In genomic region chr1:115198938-115199337, GRCh38 we compare ENCODE assay signal across 14 cellular contexts.
A peak's percentile ranks its signal among the peaks of the same experiment; 100 is the strongest.
DNase-seq lines count a peak whose midpoint lies in the region; ATAC-seq and TF ChIP-seq lines count a peak whose summit lies in the region.
"Had no signal": no experiment of that assay in that cellular context is flagged by ENCODE, and none has a peak within 500 bp of the region (broad histone marks: within the 10 kb centered on the region; RNA-seq: fewer than 3 reads in every experiment).

No MANE protein-coding gene starts in this region.

- 25% methylated on average over 4 of the region's 4 CpGs for WGBS in right cardiac atrium

- no peak for TF ChIP-seq CTCF in AG10803 (conservative IDR thresholded peaks at IDR 0.05; ENCODE audit: low read length)
- TF ChIP-seq CTCF in LNCaP clone FGC (IDR thresholded peaks at IDR 0.05; ENCODE audit: control insufficient read depth, extremely low read depth, insufficient read depth), result no peak
- TF ChIP-seq CTCF in astrocyte of the spinal cord (IDR thresholded peaks at IDR 0.05; ENCODE audit: low read depth, low read length), result no peak

- DNase-seq in AG10803 (ENCODE audit: low read depth) (peak; percentile 79), LNCaP clone FGC (ENCODE audit: low read depth) (peak; percentile 87), astrocyte of the spinal cord (ENCODE audit: low read depth, low spot score) (peak; percentile 35), right cardiac atrium (peak in 2 of 3 donors; percentile 50 to 79), occipital lobe (lab: John Stamatoyannopoulos, UW) (no peak), NCI-H524 (lab: John Stamatoyannopoulos, UW) (no peak)
- no peak for DNase-seq in stimulated activated CD4-positive, alpha-beta T cell treated with anti-CD3 and anti-CD28 coated beads, Interleukin-2, amount 100 ng/mL, for 24 hours
- DNase-seq: activated CD4-positive, alpha-beta T cell treated with anti-CD3 and anti-CD28 coated beads, Interleukin-2, amount 50 U/mL, for 48 hours; NCI-H226; stimulated activated CD4-positive, alpha-beta T cell treated with anti-CD3 and anti-CD28 coated beads, Interleukin-1b, Interleukin-23, amount 100 ng/mL, for 48 hours; T-helper 17 cell had no signal

- H3K27ac ChIP-seq in right cardiac atrium (ENCODE audit: low read length), result no peak overlapping the region
- H3K27ac ChIP-seq: vagina had no signal

- H3K9me3 ChIP-seq in right cardiac atrium (ENCODE audit: control insufficient read depth, low read length), result no peaks in the 10 kb centered on the region
- H3K9me3 ChIP-seq: vagina had no signal

- in situ Hi-C loops in astrocyte of the spinal cord (cut with HindIII; ENCODE audit: low sequenced_read_pairs), result no loop called here

- H3K4me3 ChIP-seq in AG10803 (ENCODE audit: low read length) (no peak overlapping the region), LNCaP clone FGC (ENCODE audit: low read depth, low read length) (no peak overlapping the region), astrocyte of the spinal cord (ENCODE audit: low read depth, low read length) (no peak overlapping the region), right cardiac atrium (ENCODE audit: low read length) (no peak overlapping the region)
- H3K4me3 ChIP-seq: vagina had no signal

- ATAC-seq in right cardiac atrium (peak; percentile 89 to 92), GM19395 (IDR thresholded peaks at IDR 0.05; ENCODE audit: unreplicated experiment) (no peak)
- ATAC-seq: HCT116, T-helper 17 cell had no signal

- no peaks in the 10 kb centered on the region for H3K27me3 ChIP-seq in right cardiac atrium (ENCODE audit: control insufficient read depth, insufficient read depth)
- H3K27me3 ChIP-seq: vagina had no signal

- H3K4me1 ChIP-seq in right cardiac atrium (ENCODE audit: control insufficient read depth, insufficient read depth, low read length), result no peaks in the 10 kb centered on the region

- intact Hi-C loops in right cardiac atrium (cut with DNase I), result no loop called here

Comparison
In these comparisons a context has a peak if more than half of its experiments do, and no peak if none do; other contexts are left out.
1. DNase-seq: peak in AG10803 (single experiment), LNCaP clone FGC (single experiment), astrocyte of the spinal cord (single experiment) and right cardiac atrium (2 of 3); none in occipital lobe (single experiment), stimulated activated CD4-positive, alpha-beta T cell treated with anti-CD3 and anti-CD28 coated beads, Interleukin-2, amount 100 ng/mL, for 24 hours (0 of 2) and NCI-H524 (0 of 2).